Comparison of ENCODE assay signal across 12 cellular contexts in the genomic region with DNA sequence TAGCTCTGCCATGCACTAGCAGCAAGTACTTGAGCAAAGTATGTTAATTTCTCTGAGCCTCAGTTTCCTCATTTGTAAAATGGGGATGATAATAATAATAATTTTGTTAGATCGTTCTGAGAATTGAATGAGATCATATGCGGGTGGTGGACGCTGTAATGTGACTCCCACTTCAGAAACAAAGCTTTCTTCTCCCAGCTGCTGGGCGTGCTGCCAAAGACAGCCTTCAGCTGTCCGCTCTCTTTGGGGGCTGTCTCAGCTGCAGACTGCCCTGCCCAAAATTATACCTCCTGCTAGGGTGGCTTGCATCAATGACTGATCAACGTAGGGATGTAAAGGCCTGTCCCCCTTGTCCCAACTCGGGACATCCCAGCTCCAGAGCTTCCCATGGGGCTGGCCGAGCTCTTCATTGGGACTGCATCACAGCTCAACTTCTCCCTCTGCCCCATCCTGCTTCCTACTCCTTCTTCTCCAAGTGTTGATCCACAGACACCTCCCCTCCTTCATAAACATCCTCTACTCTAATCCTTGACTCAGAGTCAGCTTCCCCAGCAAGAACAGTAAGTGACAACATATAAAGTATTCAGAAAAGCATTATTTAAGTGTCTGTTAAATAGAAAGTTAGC. TPM values are rescaled to one million over a fixed set of nuclear protein-coding genes. Genes with fewer than 3 reads are reported as not detected.
DNase-seq lines count a peak whose midpoint lies in the region; ATAC-seq and TF ChIP-seq lines count a peak whose summit lies in the region.
"Had no signal": no experiment of that assay in that cellular context is flagged by ENCODE, and none has a peak within 500 bp of the region (broad histone marks: within the 10 kb centered on the region; RNA-seq: fewer than 3 reads in every experiment).

No MANE protein-coding gene starts in this region.

- H3K27ac ChIP-seq in right atrium auricular region (no peak overlapping the region), heart left ventricle (no peak overlapping the region)
- H3K27ac ChIP-seq: body of pancreas, tibial nerve had no signal

- H3K4me1 ChIP-seq in right atrium auricular region (no peaks in the 10 kb centered on the region), heart left ventricle (peaks cover 0 to 9% (median 0%) of the 10 kb centered on the region in 12 donors)
- H3K4me1 ChIP-seq: body of pancreas had no signal

- peaks cover 1% of the 10 kb centered on the region for H3K4me1 Mint-ChIP-seq in activated T-helper 2 cell treated with anti-CD3 and anti-CD28 coated beads, Interferon-gamma antibody, Interleukin-2, Interleukin-4, amounts not matched to agents 10 μg/mL and 5 μg/mL and 100 μg/mL, durations not matched to agents 14 hours and 24 hours and 36 hours (ENCODE audit: low read depth)

- 15 to 22% (median 16%) methylated on average over 8 of the region's 8 CpGs for WGBS in heart left ventricle, 4 donors

- H3K36me3 ChIP-seq in right atrium auricular region (no peaks in the 10 kb centered on the region), heart left ventricle (no peaks in the 10 kb centered on the region)
- H3K36me3 ChIP-seq: tibial nerve had no signal

- no peak overlapping the region for H3K4me3 Mint-ChIP-seq in activated T-helper 2 cell treated with anti-CD3 and anti-CD28 coated beads, Interferon-gamma antibody, Interleukin-2, Interleukin-4, amounts not matched to agents 10 μg/mL and 5 μg/mL and 100 μg/mL, durations not matched to agents 14 hours and 24 hours and 36 hours (ENCODE audit: low read depth)

- no peaks in the 10 kb centered on the region for H3K36me3 Mint-ChIP-seq in activated T-helper 2 cell treated with anti-CD3 and anti-CD28 coated beads, Interferon-gamma antibody, Interleukin-2, Interleukin-4, amounts not matched to agents 10 μg/mL and 5 μg/mL and 100 μg/mL, durations not matched to agents 14 hours and 24 hours and 36 hours (ENCODE audit: low read depth)

- peak; percentile 71 for DNase-seq in Right ventricle myocardium superior
- DNase-seq in right atrium auricular region (ENCODE audit: low spot score): no peak
- DNase-seq in SHP77 treated with DMSO at 0.1 percent for 48 hours (lab: John Stamatoyannopoulos, UW): peak; percentile 92
- DNase-seq in heart left ventricle: peak in 4 of 5 donors; percentile 52 to 67 (median 64)
- DNase-seq in erythroblast (lab: John Stamatoyannopoulos, UW): no peak
- DNase-seq in NCI-H526 treated with DMSO at 0.1 percent for 48 hours (lab: John Stamatoyannopoulos, UW): no peak
- DNase-seq in activated T-helper 2 cell treated with anti-CD3 and anti-CD28 coated beads, Interferon-gamma antibody, Interleukin-2, Interleukin-4, amounts not matched to agents 10 μg/mL and 5 μg/mL and 100 μg/mL, durations not matched to agents 14 hours and 24 hours and 36 hours (ENCODE audit: low spot score): no peak
- no peak for DNase-seq in stimulated activated CD4-positive, alpha-beta T cell treated with anti-CD3 and anti-CD28 coated beads, Interleukin-15, amount 100 ng/mL, for 24 hours
- DNase-seq: ACHN; activated CD4-positive, CD25-positive, alpha-beta regulatory T cell; body of pancreas had no signal

- peak; percentile 50 for ATAC-seq in Right ventricle myocardium superior (ENCODE audit: poor library complexity)
- peak in 2 of 4 donors; percentile 53 to 63 for ATAC-seq in heart left ventricle
- ATAC-seq: body of pancreas had no signal

- no peak overlapping the region for H3K27ac Mint-ChIP-seq in activated T-helper 2 cell treated with anti-CD3 and anti-CD28 coated beads, Interferon-gamma antibody, Interleukin-2, Interleukin-4, amounts not matched to agents 10 μg/mL and 5 μg/mL and 100 μg/mL, durations not matched to agents 14 hours and 24 hours and 36 hours

- no peak for TF ChIP-seq POLR2A in heart left ventricle (IDR thresholded peaks at IDR 0.05)
- TF ChIP-seq POLR2A in erythroblast (IDR thresholded peaks at IDR 0.05; ENCODE audit: low read length): no peak

- H3K9me3 Mint-ChIP-seq in activated T-helper 2 cell treated with anti-CD3 and anti-CD28 coated beads, Interferon-gamma antibody, Interleukin-2, Interleukin-4, amounts not matched to agents 10 μg/mL and 5 μg/mL and 100 μg/mL, durations not matched to agents 14 hours and 24 hours and 36 hours: no peaks in the 10 kb centered on the region

- no peak for TF ChIP-seq CTCF in right atrium auricular region (IDR thresholded peaks at IDR 0.05)
- TF ChIP-seq CTCF in heart left ventricle (IDR thresholded peaks at IDR 0.05): no peak

- peaks cover 4% of the 10 kb centered on the region for H3K27me3 Mint-ChIP-seq in activated T-helper 2 cell treated with anti-CD3 and anti-CD28 coated beads, Interferon-gamma antibody, Interleukin-2, Interleukin-4, amounts not matched to agents 10 μg/mL and 5 μg/mL and 100 μg/mL, durations not matched to agents 14 hours and 24 hours and 36 hours (ENCODE audit: low read depth)

- H3K27me3 ChIP-seq in right atrium auricular region (no peaks in the 10 kb centered on the region), heart left ventricle (peaks cover 0 to 7% (median 0%) of the 10 kb centered on the region in 9 donors)
- H3K27me3 ChIP-seq: body of pancreas, tibial nerve had no signal

- H3K9me3 ChIP-seq in right atrium auricular region (no peaks in the 10 kb centered on the region), heart left ventricle (peaks cover 0 to 9% (median 0%) of the 10 kb centered on the region in 12 donors)
- H3K9me3 ChIP-seq: body of pancreas had no signal

- intact Hi-C loops in Right ventricle myocardium superior (cut with DNase I) (no loop called here), heart left ventricle (cut with DNase I) (no loop called here)
- intact Hi-C loops in activated T-helper 2 cell treated with anti-CD3 and anti-CD28 coated beads, Interferon-gamma antibody, Interleukin-2, Interleukin-4, amounts not matched to agents 10 μg/mL and 5 μg/mL and 100 μg/mL, durations not matched to agents 14 hours and 24 hours and 36 hours (cut with micrococcal nuclease): no loop called here

- H3K4me3 ChIP-seq in right atrium auricular region (no peak overlapping the region), heart left ventricle (no peak overlapping the region)
- H3K4me3 ChIP-seq: body of pancreas, tibial nerve had no signal

RNA-seq across cellular contexts. Expression of a gene that starts 30.7 kb away (rescaled TPM):
- 42.9 TPM for total RNA-seq in Right ventricle myocardium superior
- total RNA-seq in right atrium auricular region: 10 to 100 TPM; 47.4 to 58.0 TPM
- total RNA-seq in heart left ventricle: 100 to 1,000 TPM in 2 of 9 donors, 10 to 100 TPM in 7; 39.6 to 135 (median 63.3) TPM
- polyA plus RNA-seq in heart left ventricle: 10 to 100 TPM; 24.9 to 62.3 TPM
- total RNA-seq in activated T-helper 2 cell treated with anti-CD3 and anti-CD28 coated beads, Interferon-gamma antibody, Interleukin-2, Interleukin-4, amounts not matched to agents 10 μg/mL and 5 μg/mL and 100 μg/mL, durations not matched to agents 14 hours and 24 hours and 36 hours: not detected in 2 replicates

Comparison
In these comparisons a context has a peak if more than half of its experiments do, and no peak if none do; other contexts are left out.
1. DNase-seq: peak in Right ventricle myocardium superior (single experiment), SHP77 treated with DMSO at 0.1 percent for 48 hours (single experiment) and heart left ventricle (4 of 5); none in right atrium auricular region (single experiment), erythroblast (0 of 2), NCI-H526 treated with DMSO at 0.1 percent for 48 hours (single experiment), activated T-helper 2 cell treated with anti-CD3 and anti-CD28 coated beads, Interferon-gamma antibody, Interleukin-2, Interleukin-4, amounts not matched to agents 10 μg/mL and 5 μg/mL and 100 μg/mL, durations not matched to agents 14 hours and 24 hours and 36 hours (single experiment) and stimulated activated CD4-positive, alpha-beta T cell treated with anti-CD3 and anti-CD28 coated beads, Interleukin-15, amount 100 ng/mL, for 24 hours (single experiment).
2. RNA of a gene that starts 30.7 kb away (total RNA-seq): 39.6 to 135 TPM in heart left ventricle, 47.4 to 58.0 TPM in right atrium auricular region and 42.9 TPM in Right ventricle myocardium superior (single experiment); not detected in activated T-helper 2 cell treated with anti-CD3 and anti-CD28 coated beads, Interferon-gamma antibody, Interleukin-2, Interleukin-4, amounts not matched to agents 10 μg/mL and 5 μg/mL and 100 μg/mL, durations not matched to agents 14 hours and 24 hours and 36 hours; every median in the first group is over 10 times any median in the second.